8 cellular contexts compared by ENCODE assay signal in genomic region chr2:131527131-131528001, GRCh38. TPM values are rescaled to one million over a fixed set of nuclear protein-coding genes. Genes with fewer than 3 reads are reported as not detected.
DNase-seq lines count a peak whose midpoint lies in the region; TF ChIP-seq lines count a peak whose summit lies in the region.
"Not testable (repeated sequence)": the region's sequence is repeated elsewhere in the genome, so short reads cannot be mapped to it uniquely, and the experiment has no call there.

TSS of gene CCDC74A (plus strand) at chr2:131527888. CDS start at chr2:131527971, 83 bp downstream.

- not testable (repeated sequence) for H2BK5ac ChIP-seq in neuronal stem cell (ENCODE audit: low read length)

- H3K4me2 ChIP-seq in neuronal stem cell (ENCODE audit: insufficient read depth, low read length, poor library complexity, severe bottlenecking) = peak within 1 kb of the TSS; percentile 40

- not testable (repeated sequence) for H3K27me3 Mint-ChIP-seq in HFFc6 (ENCODE audit: insufficient read depth); activated T-helper 2 cell treated with anti-CD3 and anti-CD28 coated beads, Interferon-gamma antibody, Interleukin-2, Interleukin-4, amounts not matched to agents 10 μg/mL and 5 μg/mL and 100 μg/mL, durations not matched to agents 14 hours and 24 hours and 36 hours (ENCODE audit: low read depth)

- not testable (repeated sequence) for H2BK15ac ChIP-seq in neuronal stem cell (ENCODE audit: low read length)

- intact Hi-C loops in activated T-helper 2 cell treated with anti-CD3 and anti-CD28 coated beads, Interferon-gamma antibody, Interleukin-2, Interleukin-4, amounts not matched to agents 10 μg/mL and 5 μg/mL and 100 μg/mL, durations not matched to agents 14 hours and 24 hours and 36 hours (cut with micrococcal nuclease) = loop anchor here (1.0 to 5.0 kb wide), 3 partner anchors 35 to 155 kb away; partner anchors contain the start of gene MZT2A

- not testable (repeated sequence) for H2BK12ac ChIP-seq in neuronal stem cell (ENCODE audit: low read length)

- H3K4me3 Mint-ChIP-seq in HFFc6 = peak within 1 kb of the TSS; percentile 90
- peak within 1 kb of the TSS; percentile 81 for H3K4me3 Mint-ChIP-seq in activated T-helper 2 cell treated with anti-CD3 and anti-CD28 coated beads, Interferon-gamma antibody, Interleukin-2, Interleukin-4, amounts not matched to agents 10 μg/mL and 5 μg/mL and 100 μg/mL, durations not matched to agents 14 hours and 24 hours and 36 hours (ENCODE audit: low read depth)

- not testable (repeated sequence) for H4K8ac ChIP-seq in neuronal stem cell (ENCODE audit: low read depth, low read length)

- DNase-seq in G401 (ENCODE audit: low spot score) = peak; percentile 67
- DNase-seq in HFFc6 = peak; percentile 58
- DNase-seq in MG63 = peak; percentile 62
- DNase-seq in SIG-M5 treated with dmso at 0.1 percent for 504 hours (lab: John Stamatoyannopoulos, UW; ENCODE audit: unreplicated experiment) = peak; percentile 44
- DNase-seq in activated T-helper 2 cell treated with anti-CD3 and anti-CD28 coated beads, Interferon-gamma antibody, Interleukin-2, Interleukin-4, amounts not matched to agents 10 μg/mL and 5 μg/mL and 100 μg/mL, durations not matched to agents 14 hours and 24 hours and 36 hours (ENCODE audit: low spot score) = peak; percentile 78
- peak; percentile 33 for DNase-seq in fibroblast of the aortic adventitia (ENCODE audit: low read depth)
- peak; percentile 70 for DNase-seq in neuronal stem cell (ENCODE audit: low spot score)
- DNase-seq in stimulated activated naive CD4-positive, alpha-beta T cell (lab: John Stamatoyannopoulos, UW) = peak; percentile 53 to 76 (median 68)

- H3K4me1 ChIP-seq in neuronal stem cell (ENCODE audit: control insufficient read depth in 2 of 2, insufficient read depth in 1 of 2, low read depth in 1 of 2, low read length in 2 of 2) = not testable (repeated sequence)

- not testable (repeated sequence) for H4K91ac ChIP-seq in neuronal stem cell (ENCODE audit: low read depth, low read length, poor library complexity)

- not testable (repeated sequence) for H3K4ac ChIP-seq in neuronal stem cell (ENCODE audit: low read length)

- not testable (repeated sequence) for H3K27me3 ChIP-seq in MG63; neuronal stem cell (ENCODE audit: control insufficient read depth in 3 of 3, insufficient read depth in 3 of 3, low read depth in 1 of 3, low read length in 3 of 3)

- not testable (repeated sequence) for H3K23ac ChIP-seq in neuronal stem cell (ENCODE audit: low read depth, low read length, poor library complexity)

- H3K18ac ChIP-seq in neuronal stem cell (ENCODE audit: low read length) = not testable (repeated sequence)

- H3K9me3 ChIP-seq in MG63; neuronal stem cell (replicated peaks in 1 of 2; ENCODE audit: control insufficient read depth in 2 of 2, insufficient read depth in 1 of 2, low read depth in 1 of 2, low read length in 2 of 2): not testable (repeated sequence)

- H3K27ac ChIP-seq in neuronal stem cell (replicated peaks; ENCODE audit: low read length) = not testable (repeated sequence)

- not testable (repeated sequence) for H2BK120ac ChIP-seq in neuronal stem cell (ENCODE audit: low read depth, low read length)

- peak within 1 kb of the TSS; percentile 87 for H2AFZ ChIP-seq in neuronal stem cell (ENCODE audit: low read length)

- H3K27ac Mint-ChIP-seq in HFFc6 = peak within 1 kb of the TSS; percentile 92
- peak within 1 kb of the TSS; percentile 72 for H3K27ac Mint-ChIP-seq in activated T-helper 2 cell treated with anti-CD3 and anti-CD28 coated beads, Interferon-gamma antibody, Interleukin-2, Interleukin-4, amounts not matched to agents 10 μg/mL and 5 μg/mL and 100 μg/mL, durations not matched to agents 14 hours and 24 hours and 36 hours

- not testable (repeated sequence) for H3K36me3 ChIP-seq in MG63; neuronal stem cell (replicated peaks in 1 of 2; ENCODE audit: control insufficient read depth in 2 of 2, insufficient read depth in 2 of 2, low read length in 2 of 2)

- H3K4me1 Mint-ChIP-seq in HFFc6 (ENCODE audit: low read depth) = not testable (repeated sequence)
- peaks cover 15% of the 10 kb centered on the region for H3K4me1 Mint-ChIP-seq in activated T-helper 2 cell treated with anti-CD3 and anti-CD28 coated beads, Interferon-gamma antibody, Interleukin-2, Interleukin-4, amounts not matched to agents 10 μg/mL and 5 μg/mL and 100 μg/mL, durations not matched to agents 14 hours and 24 hours and 36 hours (ENCODE audit: low read depth)

- not testable (repeated sequence) for TF ChIP-seq CTCF in HFFc6 (IDR thresholded peaks at IDR 0.05); fibroblast of the aortic adventitia (IDR thresholded peaks at IDR 0.05; ENCODE audit: insufficient read depth, low read length)

- H3K9me3 Mint-ChIP-seq in HFFc6; activated T-helper 2 cell treated with anti-CD3 and anti-CD28 coated beads, Interferon-gamma antibody, Interleukin-2, Interleukin-4, amounts not matched to agents 10 μg/mL and 5 μg/mL and 100 μg/mL, durations not matched to agents 14 hours and 24 hours and 36 hours: not testable (repeated sequence)

- H3K36me3 Mint-ChIP-seq in HFFc6 (ENCODE audit: low read depth); activated T-helper 2 cell treated with anti-CD3 and anti-CD28 coated beads, Interferon-gamma antibody, Interleukin-2, Interleukin-4, amounts not matched to agents 10 μg/mL and 5 μg/mL and 100 μg/mL, durations not matched to agents 14 hours and 24 hours and 36 hours (ENCODE audit: low read depth): not testable (repeated sequence)

- not testable (repeated sequence) for H3K14ac ChIP-seq in neuronal stem cell (ENCODE audit: low read length)

- H3K4me3 ChIP-seq in MG63 = peak within 1 kb of the TSS; percentile 28
- H3K4me3 ChIP-seq in fibroblast of the aortic adventitia (ENCODE audit: low read depth, low read length) = peak within 1 kb of the TSS; percentile 58
- H3K4me3 ChIP-seq in neuronal stem cell (ENCODE audit: low read length in 2 of 2) = peak within 1 kb of the TSS; percentile 41 to 75

- not testable (repeated sequence) for H3K9ac ChIP-seq in neuronal stem cell (ENCODE audit: low read depth, low read length, poor library complexity)

- no CpG with 5 or more reads among the region's 47 CpGs for WGBS in neuronal stem cell (ENCODE audit: extremely low coverage in 2 of 2, insufficient read length in 2 of 2, insufficient replicate concordance in 1 of 2), 2 donors

- in situ Hi-C loops in G401 (cut with HindIII; ENCODE audit: low sequenced_read_pairs) = not testable (repeated sequence)

- H3K79me1 ChIP-seq in neuronal stem cell (ENCODE audit: low read depth, low read length) = not testable (repeated sequence)

- H2AK5ac ChIP-seq in neuronal stem cell (ENCODE audit: low read depth, low read length) = not testable (repeated sequence)

RNA-seq across cellular contexts. Expression of gene CCDC74A, which starts in this region (rescaled TPM):
- 54.1 and 63.4 TPM in 2 replicates for total RNA-seq in G401 (2014; rRNA removed; shearing (Covaris generic))
- 1 to 10 TPM; 5.6 to 8.2 (median 7.3) TPM for total RNA-seq in HFFc6 (2021; fragmentation: NEBNext Ultra II Directional; extraction: Animal tissue kit (Norgen Biotek cat#: 25700))
- total RNA-seq in MG63 (2014; rRNA removed; shearing (Covaris generic); ENCODE audit: low replicate concordance) = 2.7 and 6.5 TPM in 2 replicates
- 2.8 and 3.3 TPM in 2 replicates for total RNA-seq in activated T-helper 2 cell treated with anti-CD3 and anti-CD28 coated beads, Interferon-gamma antibody, Interleukin-2, Interleukin-4, amounts not matched to agents 10 μg/mL and 5 μg/mL and 100 μg/mL, durations not matched to agents 14 hours and 24 hours and 36 hours
- total RNA-seq in fibroblast of the aortic adventitia (ENCODE audit: low replicate concordance) = 15.1 and 34.4 TPM in 2 replicates
- polyA plus RNA-seq in neuronal stem cell (2013, experiment 1 of 2) = 62.0 TPM
- 59.8 TPM for polyA plus RNA-seq in neuronal stem cell (2013, experiment 2 of 2)
